19 cellular contexts compared by ENCODE assay signal in the genomic region with DNA sequence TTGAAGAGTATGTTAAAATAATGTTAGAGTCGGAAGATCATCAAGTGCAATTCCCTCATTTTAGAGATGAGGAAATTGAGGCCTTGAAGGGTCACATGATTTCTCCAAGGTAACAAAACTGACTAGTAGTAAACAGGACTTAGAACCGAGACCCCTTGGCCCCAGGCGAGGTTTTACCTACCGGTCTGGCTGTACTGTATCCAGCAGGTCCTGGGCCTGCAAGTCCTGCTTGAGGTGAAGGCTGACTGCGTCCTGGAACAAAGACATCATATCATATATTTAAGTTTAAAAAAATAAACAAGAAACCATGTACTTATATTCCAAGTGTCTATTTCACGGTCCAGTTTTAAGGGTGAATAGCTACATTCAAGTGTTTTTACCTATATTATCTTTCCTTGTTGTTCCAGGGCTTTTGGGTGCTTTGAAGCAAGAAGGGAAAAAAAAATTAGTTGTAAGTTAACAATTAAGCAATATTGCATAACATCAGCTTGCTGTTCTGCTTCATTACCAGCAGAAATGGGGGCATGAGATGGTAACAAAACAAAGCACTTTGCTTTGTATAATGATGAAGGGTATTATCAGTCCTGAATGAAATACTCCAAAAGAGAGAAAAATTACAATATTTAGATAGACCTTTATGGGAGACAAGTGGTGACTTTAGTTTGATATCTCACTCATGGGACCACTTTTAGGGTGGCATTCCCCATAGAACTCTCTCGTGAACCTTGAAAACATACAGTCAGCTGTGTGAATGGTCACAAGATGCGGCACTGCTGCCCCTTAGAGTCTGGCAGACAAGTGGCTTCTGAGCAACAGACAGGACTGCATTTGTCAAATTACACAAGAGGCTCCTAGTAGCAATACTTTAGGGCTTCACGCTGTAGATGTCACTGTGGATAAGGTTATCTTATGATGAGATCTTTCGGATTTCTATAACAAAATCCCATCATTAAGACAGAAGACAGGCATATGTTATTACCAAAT. TPM values are rescaled to one million over a fixed set of nuclear protein-coding genes. Genes with fewer than 3 reads are reported as not detected.
A peak's percentile ranks its signal among the peaks of the same experiment; 100 is the strongest.
DNase-seq lines count a peak whose midpoint lies in the region; ATAC-seq, FAIRE-seq and TF ChIP-seq lines count a peak whose summit lies in the region.
"Had no signal": no experiment of that assay in that cellular context is flagged by ENCODE, and none has a peak within 500 bp of the region (broad histone marks: within the 10 kb centered on the region; RNA-seq: fewer than 3 reads in every experiment).

No MANE protein-coding gene starts in this region.

- no peaks in the 10 kb centered on the region for H3K9me3 Mint-ChIP-seq in nephron
- no peaks in the 10 kb centered on the region for H3K9me3 Mint-ChIP-seq in activated T-cell treated with anti-CD3 and anti-CD28 coated beads, Interleukin-2, amount 50 U/mL, for 4 hours
- H3K9me3 Mint-ChIP-seq: CD14-positive monocyte had no signal

- H3K27ac ChIP-seq in kidney (ENCODE audit: low read depth in 2 of 2, low read length in 2 of 2) (peak overlapping the region; percentile 20 to 63), RWPE1 (no peak overlapping the region), colonic mucosa (no peak overlapping the region)
- H3K27ac ChIP-seq: HL-60 had no signal

- CTCF ChIA-PET in RWPE1 (lab: Yijun Ruan, JAX) = interaction anchor here (0.5 to 0.7 kb wide), 3 partner anchors 31 to 684 kb away, joined by 3 to 8 read pairs (median 3); no protein-coding TSS in a partner anchor

- H3K4me1 Mint-ChIP-seq in nephron = no peaks in the 10 kb centered on the region
- no peaks in the 10 kb centered on the region for H3K4me1 Mint-ChIP-seq in activated T-cell treated with anti-CD3 and anti-CD28 coated beads, Interleukin-2, amount 50 U/mL, for 4 hours (ENCODE audit: low read depth)
- H3K4me1 Mint-ChIP-seq: CD14-positive monocyte had no signal

- H3K36me3 Mint-ChIP-seq in nephron (ENCODE audit: low read depth) = peaks cover 8% of the 10 kb centered on the region
- H3K36me3 Mint-ChIP-seq in activated T-cell treated with anti-CD3 and anti-CD28 coated beads, Interleukin-2, amount 50 U/mL, for 4 hours (ENCODE audit: insufficient read depth) = peaks cover 37% of the 10 kb centered on the region

- H3K4me3 Mint-ChIP-seq in nephron = peak overlapping the region in 1 of 3 experiments; percentile 23
- H3K4me3 Mint-ChIP-seq in activated T-cell treated with anti-CD3 and anti-CD28 coated beads, Interleukin-2, amount 50 U/mL, for 4 hours = no peak overlapping the region
- H3K4me3 Mint-ChIP-seq: CD14-positive monocyte had no signal

- H3K27me3 ChIP-seq in colonic mucosa = no peaks in the 10 kb centered on the region

- FAIRE-seq in kidney (lab: Jason Lieb, UNC) = peak; percentile 45
- FAIRE-seq: GM12892, K562 had no signal

- no peak overlapping the region for H3K9ac ChIP-seq in kidney (ENCODE audit: low read length in 2 of 2)
- no peak overlapping the region for H3K9ac ChIP-seq in colonic mucosa (ENCODE audit: low read depth in 2 of 2, low read length in 2 of 2)

- H3K4me3 ChIP-seq in kidney (ENCODE audit: low read length in 2 of 2) (peak overlapping the region; percentile 4 to 5), colonic mucosa (no peak overlapping the region)
- H3K4me3 ChIP-seq: K562 had no signal

- intact Hi-C loops in kidney (cut with DNase I) = no loop called here
- intact Hi-C loops in colonic mucosa (cut with DNase I) = no loop called here

- POLR2A ChIA-PET in RWPE1 (lab: Yijun Ruan, JAX; ENCODE audit: low non-redundant PET) = no interaction called here

- H3K4me1 ChIP-seq in kidney (ENCODE audit: control insufficient read depth in 1 of 2, insufficient read depth in 1 of 2, low read depth in 1 of 2, low read length in 2 of 2) (peaks cover 2 to 6% of the 10 kb centered on the region in 2 donors), colonic mucosa (no peaks in the 10 kb centered on the region)

- peak overlapping the region; percentile 69 to 96 (median 85) for H3K27ac Mint-ChIP-seq in nephron
- H3K27ac Mint-ChIP-seq: CD14-positive monocyte had no signal

- in situ Hi-C loops in Caki2 (cut with HindIII; ENCODE audit: low pct_unique_long_range_greater_than_20kb, low sequenced_read_pairs) (no loop called here), SK-MEL-5 (cut with HindIII; ENCODE audit: low pct_unique_long_range_greater_than_20kb, low sequenced_read_pairs) (no loop called here)

- H3K36me3 ChIP-seq in kidney (ENCODE audit: control insufficient read depth in 1 of 2, insufficient read depth in 2 of 2, low read length in 2 of 2) (peaks cover 2 to 7% of the 10 kb centered on the region in 2 donors), colonic mucosa (peaks cover 6% of the 10 kb centered on the region)

- peaks cover 7% of the 10 kb centered on the region for H3K27me3 Mint-ChIP-seq in nephron (ENCODE audit: low read depth)
- no peaks in the 10 kb centered on the region for H3K27me3 Mint-ChIP-seq in activated T-cell treated with anti-CD3 and anti-CD28 coated beads, Interleukin-2, amount 50 U/mL, for 4 hours (ENCODE audit: low read depth)

- H3K9me3 ChIP-seq in kidney (ENCODE audit: control insufficient read depth in 1 of 2, low read length in 2 of 2) (no peaks in the 10 kb centered on the region), colonic mucosa (no peaks in the 10 kb centered on the region)

- ATAC-seq in activated T-cell treated with anti-CD3 and anti-CD28 coated beads, Interleukin-2, amount 50 U/mL, for 4 hours = no peak
- ATAC-seq: K562 had no signal

- peak; percentile 53 for DNase-seq in Caki2 (ENCODE audit: low read depth)
- peak; percentile 49 for DNase-seq in SK-MEL-5 (ENCODE audit: low read depth, low spot score)
- no peak for DNase-seq in kidney
- DNase-seq in NCI-H146 (lab: John Stamatoyannopoulos, UW) = no peak
- no peak for DNase-seq in RWPE1 (ENCODE audit: low spot score)
- DNase-seq in colonic mucosa = no peak
- no peak for DNase-seq in activated T-cell treated with anti-CD3 and anti-CD28 coated beads, Interleukin-2, amount 50 U/mL, for 4 hours
- DNase-seq: GF-D8; H7; NCI-H2081 treated with DMSO at 0.1 percent for 48 hours; NCI-H226; NCI-H526; NK-92 treated with Interleukin-12 subunit alpha and Interleukin-12 subunit beta, amount 100 ng/mL, for 24 hours; OCI-M1 had no signal

- no peak for TF ChIP-seq CTCF in kidney (IDR thresholded peaks at IDR 0.05; ENCODE audit: borderline replicate concordance, extremely low read depth, insufficient read depth)
- no peak for TF ChIP-seq CTCF in nephron (IDR thresholded peaks at IDR 0.05; ENCODE audit: unreplicated experiment in 3 of 3)
- TF ChIP-seq CTCF in RWPE1 (conservative IDR thresholded peaks at IDR 0.05; ENCODE audit: low read depth) = no peak
- no peak for TF ChIP-seq CTCF in colonic mucosa (IDR thresholded peaks at IDR 0.05)

RNA-seq across cellular contexts. Expression of a gene that starts 29.8 kb away (rescaled TPM):
- 51.9 and 78.0 TPM in 2 replicates for total RNA-seq in Caki2 (2014; rRNA removed; shearing (Covaris generic); ENCODE audit: low replicate concordance)
- total RNA-seq in SK-MEL-5 (2014; rRNA removed; shearing (Covaris generic)) = 45.4 and 55.3 TPM in 2 replicates
- polyA plus RNA-seq in SK-MEL-5 (2015; cell fraction: cytosol; rRNA removed) = 48.5 and 58.0 TPM in 2 replicates
- polyA plus RNA-seq in SK-MEL-5 (2015; cell fraction: nucleus; rRNA removed) = 48.9 and 49.0 TPM in 2 replicates
- total RNA-seq in kidney = 46.9 TPM
- polyA plus RNA-seq in kidney (ENCODE audit: insufficient read depth, low read depth, low replicate concordance) = 43.8 TPM
- 10 to 100 TPM; 27.5 to 55.8 TPM for total RNA-seq in colonic mucosa
- total RNA-seq in activated T-cell treated with anti-CD3 and anti-CD28 coated beads, Interleukin-2, amount 50 U/mL, for 4 hours = 10 to 100 TPM; 58.7 to 74.7 (median 63.7) TPM

RNA-seq across cellular contexts. Expression of a gene that starts 56.7 kb away (rescaled TPM):
- total RNA-seq in Caki2 (2014; rRNA removed; shearing (Covaris generic); ENCODE audit: low replicate concordance) = 2.9 TPM in 1 of 2 replicates, not detected in the other
- 0.53 TPM in 1 of 2 replicates, not detected in the other for total RNA-seq in SK-MEL-5 (2014; rRNA removed; shearing (Covaris generic))
- not detected in 2 replicates for polyA plus RNA-seq in SK-MEL-5 (2015; cell fraction: cytosol; rRNA removed)
- polyA plus RNA-seq in SK-MEL-5 (2015; cell fraction: nucleus; rRNA removed) = 3.5 TPM in 1 of 2 replicates, not detected in the other
- 2.2 TPM for total RNA-seq in kidney
- 5.2 TPM for polyA plus RNA-seq in kidney (ENCODE audit: insufficient read depth, low read depth, low replicate concordance)
- total RNA-seq in colonic mucosa = 1 to 10 TPM in 1 of 2 donors, under 1 TPM in 1; 0.74 to 1.2 TPM
- 1 to 10 TPM in 1 of 3 donors, under 1 TPM in 2; 0.14 to 1.1 (median 0.66) TPM for total RNA-seq in activated T-cell treated with anti-CD3 and anti-CD28 coated beads, Interleukin-2, amount 50 U/mL, for 4 hours
- total RNA-seq: H7 had no signal

Comparison
In these comparisons a context has a peak if more than half of its experiments do, and no peak if none do; other contexts are left out.
1. DNase-seq: peak in Caki2 (single experiment) and SK-MEL-5 (single experiment); none in kidney (single experiment), NCI-H146 (single experiment), RWPE1 (single experiment), colonic mucosa (single experiment) and activated T-cell treated with anti-CD3 and anti-CD28 coated beads, Interleukin-2, amount 50 U/mL, for 4 hours (single experiment).
2. H3K27ac ChIP-seq: peak in kidney (2 of 2); none in RWPE1 (single experiment) and colonic mucosa (single experiment).